Comparison of ENCODE assay signal across 25 cellular contexts in genomic region chr3:142481196-142481595, GRCh38.
"Had no signal": no experiment of that assay in that cellular context is flagged by ENCODE, and none has a peak within 500 bp of the region (broad histone marks: within the 10 kb centered on the region; RNA-seq: fewer than 3 reads in every experiment).

No MANE protein-coding gene starts in this region.

- H3K27me3 Mint-ChIP-seq: dendritic cell treated with granulocyte-macrophage colony-stimulating factor and Interleukin-4, amounts not matched to agents 40 ng/mL and 50 ng/mL, for 4 days; memory B cell had no signal

- H3K9me3 ChIP-seq: colonic mucosa, testis had no signal

- H3K36me3 ChIP-seq: colonic mucosa, ovary had no signal

- H3K27me3 ChIP-seq: colonic mucosa, esophagus squamous epithelium, ovary, sigmoid colon, stomach, testis, tibial nerve, upper lobe of left lung had no signal

- DNase-seq: colonic mucosa; effector CD8-positive, alpha-beta T cell; erythroblast; esophagus squamous epithelium; foreskin melanocyte; hypothalamus; natural killer cell; occipital lobe; ovary; posterior cingulate gyrus; psoas muscle; right cardiac atrium; sigmoid colon; stimulated activated CD4-positive, alpha-beta T cell treated with anti-CD3 and anti-CD28 coated beads, Interleukin-2, amount 100 ng/mL, for 24 hours; stimulated activated CD4-positive, alpha-beta T cell treated with anti-CD3 and anti-CD28 coated beads, Interleukin-4, amount 100 ng/mL, for 24 hours; stimulated activated naive CD4-positive, alpha-beta T cell treated with Interleukin-2 at 50 U/mL for 16 hours; stomach; substantia nigra; testis had no signal

- H3K4me1 Mint-ChIP-seq: memory B cell; natural killer cell; stimulated activated effector memory CD8-positive, alpha-beta T cell treated with anti-CD3 and anti-CD28 coated beads, Interleukin-12 subunit alpha, Interleukin-12 subunit beta, amount 100 ng/mL, for 72 hours had no signal

- H3K9me3 Mint-ChIP-seq: stimulated activated effector memory CD8-positive, alpha-beta T cell treated with anti-CD3 and anti-CD28 coated beads, Interleukin-12 subunit alpha, Interleukin-12 subunit beta, amount 100 ng/mL, for 72 hours had no signal

- H3K4me3 ChIP-seq: colonic mucosa, esophagus squamous epithelium, lung, ovary, psoas muscle, sigmoid colon, stomach, testis, tibial nerve, upper lobe of left lung had no signal

- H3K27ac ChIP-seq: colonic mucosa, esophagus squamous epithelium, ovary, psoas muscle, sigmoid colon, stomach, testis, tibial nerve, upper lobe of left lung had no signal

- H3K4me3 Mint-ChIP-seq: dendritic cell treated with granulocyte-macrophage colony-stimulating factor and Interleukin-4, amounts not matched to agents 40 ng/mL and 50 ng/mL, for 4 days; memory B cell; natural killer cell; stimulated activated effector memory CD8-positive, alpha-beta T cell treated with anti-CD3 and anti-CD28 coated beads, Interleukin-12 subunit alpha, Interleukin-12 subunit beta, amount 100 ng/mL, for 72 hours had no signal

- H3K4me1 ChIP-seq: colonic mucosa, esophagus squamous epithelium, psoas muscle, sigmoid colon, stomach, testis, tibial nerve, upper lobe of left lung had no signal

- H3K27ac Mint-ChIP-seq: dendritic cell treated with granulocyte-macrophage colony-stimulating factor and Interleukin-4, amounts not matched to agents 40 ng/mL and 50 ng/mL, for 4 days; memory B cell; natural killer cell; stimulated activated effector memory CD8-positive, alpha-beta T cell treated with anti-CD3 and anti-CD28 coated beads, Interleukin-12 subunit alpha, Interleukin-12 subunit beta, amount 100 ng/mL, for 72 hours had no signal
